ENCODE assay signal across 15 cellular contexts in genomic region chrX:12245650-12246645, GRCh38.
A peak's percentile ranks its signal among the peaks of the same experiment; 100 is the strongest.
DNase-seq lines count a peak whose midpoint lies in the region; ATAC-seq lines count a peak whose summit lies in the region.
"Had no signal": no experiment of that assay in that cellular context is flagged by ENCODE, and none has a peak within 500 bp of the region (broad histone marks: within the 10 kb centered on the region; RNA-seq: fewer than 3 reads in every experiment).

No MANE protein-coding gene starts in this region.

- no peak overlapping the region for H2BK5ac ChIP-seq in mesenchymal stem cell (ENCODE audit: low read depth, low read length, poor library complexity, severe bottlenecking)

- H4K8ac ChIP-seq in mesenchymal stem cell (ENCODE audit: low read length) = no peak overlapping the region

- H3K14ac ChIP-seq in mesenchymal stem cell (ENCODE audit: low read length in 2 of 2) = no peak overlapping the region

- no peaks in the 10 kb centered on the region for H3K9me3 ChIP-seq in mesenchymal stem cell (ENCODE audit: control insufficient read depth, low read length)
- H3K9me3 ChIP-seq: adrenal gland, esophagus squamous epithelium, neutrophil had no signal

- no peak overlapping the region for H2BK15ac ChIP-seq in mesenchymal stem cell (ENCODE audit: low read depth, poor library complexity, severe bottlenecking)

- ATAC-seq in GM18867 (IDR thresholded peaks at IDR 0.05; ENCODE audit: unreplicated experiment) (no peak), GM18511 (IDR thresholded peaks at IDR 0.05; ENCODE audit: unreplicated experiment) (no peak)

- peak overlapping the region; percentile 79 for H3K27ac ChIP-seq in mesenchymal stem cell (ENCODE audit: low read length, poor library complexity, severe bottlenecking)
- H3K27ac ChIP-seq: adrenal gland, esophagus squamous epithelium, neutrophil had no signal

- H2AK5ac ChIP-seq in mesenchymal stem cell (ENCODE audit: low read length, severe bottlenecking) = no peak overlapping the region

- no peaks in the 10 kb centered on the region for H3K27me3 ChIP-seq in mesenchymal stem cell (ENCODE audit: control insufficient read depth in 1 of 2, insufficient read depth in 1 of 2, low read length in 2 of 2)
- H3K27me3 ChIP-seq: esophagus squamous epithelium, neutrophil had no signal

- DNase-seq in AG08395 (ENCODE audit: low spot score) (peak; percentile 54), H4 (ENCODE audit: low spot score) (peak; percentile 10), astrocyte of the hippocampus (ENCODE audit: low read depth, low spot score) (peak; percentile 36), mesenchymal stem cell (peak; percentile 57), NCI-H510A treated with DMSO at 0.1 percent for 48 hours (lab: John Stamatoyannopoulos, UW) (no peak)
- no peak for DNase-seq in activated effector memory CD4-positive, alpha-beta T cell treated with anti-CD3 and anti-CD28 coated beads, Interleukin-2, amount 50 U/mL, for 16 hours
- DNase-seq: activated CD4-positive, alpha-beta T cell treated with anti-CD3 and anti-CD28 coated beads, Interleukin-2, amount 10 ng/mL, durations not matched to agents 7 days and 5 days; adrenal gland; esophagus squamous epithelium; NCI-H1930; NCI-H82; SHP77 had no signal

- no peak overlapping the region for H3K18ac ChIP-seq in mesenchymal stem cell (ENCODE audit: low read depth in 1 of 2, low read length in 2 of 2)

- peak overlapping the region; percentile 62 for H3K9ac ChIP-seq in mesenchymal stem cell (ENCODE audit: low read length)

- H2BK120ac ChIP-seq in mesenchymal stem cell (ENCODE audit: low read depth, low read length) = no peak overlapping the region

- no peak overlapping the region for H2BK12ac ChIP-seq in mesenchymal stem cell (ENCODE audit: low read length in 2 of 2)

- H3K36me3 ChIP-seq in mesenchymal stem cell (ENCODE audit: control insufficient read depth in 1 of 2, insufficient read depth in 2 of 2, low read depth in 1 of 2, low read length in 2 of 2) = no peaks in the 10 kb centered on the region
- H3K36me3 ChIP-seq: adrenal gland, esophagus squamous epithelium, neutrophil had no signal

- no peak overlapping the region for H3K4me2 ChIP-seq in mesenchymal stem cell (ENCODE audit: low read length, poor library complexity, severe bottlenecking)

- H3K4me1 ChIP-seq in mesenchymal stem cell (ENCODE audit: control insufficient read depth, insufficient read depth, low read depth, low read length) = no peaks in the 10 kb centered on the region
- H3K4me1 ChIP-seq: adrenal gland, esophagus squamous epithelium had no signal

- no peak overlapping the region for H4K91ac ChIP-seq in mesenchymal stem cell (ENCODE audit: low read length)

- H3K4ac ChIP-seq in mesenchymal stem cell (ENCODE audit: low read depth in 1 of 2, low read length in 2 of 2) = no peak overlapping the region

- 29% methylated on average over 2 of the region's 5 CpGs for WGBS in mesenchymal stem cell

- H2AFZ ChIP-seq in mesenchymal stem cell (ENCODE audit: low read depth, low read length) = no peak overlapping the region

- no peak overlapping the region for H3K23ac ChIP-seq in mesenchymal stem cell (ENCODE audit: low read length in 2 of 2)

- peak overlapping the region in 1 of 2 experiments; percentile 3 for H3K4me3 ChIP-seq in mesenchymal stem cell (ENCODE audit: insufficient read depth in 1 of 2, low read depth in 1 of 2, low read length in 2 of 2)
- H3K4me3 ChIP-seq: adrenal gland, esophagus squamous epithelium had no signal

- no peaks in the 10 kb centered on the region for H3K79me1 ChIP-seq in mesenchymal stem cell (replicated peaks; ENCODE audit: low read length, poor library complexity, severe bottlenecking)

Comparison
In these comparisons a context has a peak if more than half of its experiments do, and no peak if none do; other contexts are left out.
1. DNase-seq: peak in AG08395 (single experiment), H4 (single experiment), astrocyte of the hippocampus (single experiment) and mesenchymal stem cell (single experiment); none in NCI-H510A treated with DMSO at 0.1 percent for 48 hours (single experiment) and activated effector memory CD4-positive, alpha-beta T cell treated with anti-CD3 and anti-CD28 coated beads, Interleukin-2, amount 50 U/mL, for 16 hours (single experiment).